In genomic region chr1:244964112-244964971, GRCh38 we compare ENCODE assay signal across 8 cellular contexts.
DNase-seq lines count a peak whose midpoint lies in the region; ATAC-seq lines count a peak whose summit lies in the region.

No MANE protein-coding gene starts in this region.

- no peak overlapping the region for H3K27ac Mint-ChIP-seq in activated CD4-positive, alpha-beta T cell treated with anti-CD3 and anti-CD28 coated beads, Interleukin-2, amount 10 ng/mL, durations not matched to agents 7 days and 5 days

- peak; percentile 18 for DNase-seq in Ammon's horn (ENCODE audit: low spot score)
- DNase-seq in HS-5 (ENCODE audit: low read depth) = peak; percentile 63
- DNase-seq in activated CD4-positive, alpha-beta T cell treated with anti-CD3 and anti-CD28 coated beads, Interleukin-2, amount 10 ng/mL, durations not matched to agents 7 days and 5 days = peak; percentile 19
- peak; percentile 16 for DNase-seq in globus pallidus (ENCODE audit: low spot score)
- peak; percentile 76 for DNase-seq in renal cortical epithelial cell (ENCODE audit: low read depth)

- H3K27me3 Mint-ChIP-seq in activated CD4-positive, alpha-beta T cell treated with anti-CD3 and anti-CD28 coated beads, Interleukin-2, amount 10 ng/mL, durations not matched to agents 7 days and 5 days = peaks cover 1% of the 10 kb centered on the region

- no peak for ATAC-seq in HG03457 (IDR thresholded peaks at IDR 0.05; ENCODE audit: unreplicated experiment)
- no peak for ATAC-seq in GM19463 (IDR thresholded peaks at IDR 0.05; ENCODE audit: unreplicated experiment)
- ATAC-seq in GM19452 (IDR thresholded peaks at IDR 0.05; ENCODE audit: unreplicated experiment) = no peak

- H3K4me3 Mint-ChIP-seq in activated CD4-positive, alpha-beta T cell treated with anti-CD3 and anti-CD28 coated beads, Interleukin-2, amount 10 ng/mL, durations not matched to agents 7 days and 5 days = no peak overlapping the region

- peaks cover 22% of the 10 kb centered on the region for H3K4me1 Mint-ChIP-seq in activated CD4-positive, alpha-beta T cell treated with anti-CD3 and anti-CD28 coated beads, Interleukin-2, amount 10 ng/mL, durations not matched to agents 7 days and 5 days

- CTCF ChIA-PET in activated CD4-positive, alpha-beta T cell treated with anti-CD3 and anti-CD28 coated beads, Interleukin-2, amount 10 ng/mL, durations not matched to agents 7 days and 5 days (lab: Charles Lee) = interaction anchor here (0.5 to 2.0 kb wide), 3 partner anchors 10 to 1437 kb away, joined by 3 to 6 read pairs (median 6); no protein-coding TSS in a partner anchor

- no peaks in the 10 kb centered on the region for H3K36me3 Mint-ChIP-seq in activated CD4-positive, alpha-beta T cell treated with anti-CD3 and anti-CD28 coated beads, Interleukin-2, amount 10 ng/mL, durations not matched to agents 7 days and 5 days (ENCODE audit: low read depth)

- POLR2A ChIA-PET in activated CD4-positive, alpha-beta T cell treated with anti-CD3 and anti-CD28 coated beads, Interleukin-2, amount 10 ng/mL, durations not matched to agents 7 days and 5 days (lab: Charles Lee) = no interaction called here

- no peaks in the 10 kb centered on the region for H3K9me3 Mint-ChIP-seq in activated CD4-positive, alpha-beta T cell treated with anti-CD3 and anti-CD28 coated beads, Interleukin-2, amount 10 ng/mL, durations not matched to agents 7 days and 5 days

Comparison
In these comparisons a context has a peak if more than half of its experiments do, and no peak if none do; other contexts are left out.
1. DNase-seq: peak in every context shown above with its lines; median percentile 76 in renal cortical epithelial cell; 63 in HS-5; 19 in activated CD4-positive, alpha-beta T cell treated with anti-CD3 and anti-CD28 coated beads, Interleukin-2, amount 10 ng/mL, durations not matched to agents 7 days and 5 days; 18 in Ammon's horn; 16 in globus pallidus.